Comparison of ENCODE assay signal across 25 cellular contexts in the genomic region with DNA sequence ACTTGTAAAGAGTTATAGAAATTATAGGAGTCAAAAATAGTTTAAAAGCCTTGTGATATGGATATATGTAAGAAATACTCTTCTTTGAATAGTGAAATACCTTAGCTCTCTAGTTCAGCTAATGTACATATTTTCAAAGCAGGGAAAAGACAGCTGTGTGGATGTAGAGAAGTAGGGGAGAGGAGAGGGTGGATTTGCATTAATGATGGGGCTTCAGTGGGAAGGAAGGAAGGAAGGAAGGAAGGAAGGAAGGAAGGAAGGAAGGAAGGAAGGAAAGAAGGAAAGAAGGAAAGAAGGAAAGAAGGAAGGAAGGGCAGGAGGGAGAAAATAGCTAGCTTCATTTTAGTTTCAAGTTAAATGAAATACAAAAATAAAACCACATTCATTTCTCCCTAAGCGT.
A peak's percentile ranks its signal among the peaks of the same experiment; 100 is the strongest.
DNase-seq lines count a peak whose midpoint lies in the region; ATAC-seq and TF ChIP-seq lines count a peak whose summit lies in the region.
"Had no signal": no experiment of that assay in that cellular context is flagged by ENCODE, and none has a peak within 500 bp of the region (broad histone marks: within the 10 kb centered on the region; RNA-seq: fewer than 3 reads in every experiment).

No MANE protein-coding gene starts in this region.

- TF ChIP-seq CTCF in HEK293 (tag by site-specific recombination; IDR thresholded peaks at IDR 0.05) (no peak), esophagus muscularis mucosa (IDR thresholded peaks at IDR 0.05) (no peak), progenitor cell of endocrine pancreas (IDR thresholded peaks at IDR 0.05; ENCODE audit: unreplicated experiment) (no peak)

- H3K27me3 Mint-ChIP-seq in progenitor cell of endocrine pancreas = no peaks in the 10 kb centered on the region

- 68% methylated on average over 1 of the region's 1 CpG for WGBS in esophagus muscularis mucosa

- peaks cover 3% of the 10 kb centered on the region for H3K9me3 Mint-ChIP-seq in progenitor cell of endocrine pancreas (ENCODE audit: low read depth)
- H3K9me3 Mint-ChIP-seq: activated naive CD4-positive, alpha-beta T cell treated with anti-CD3 and anti-CD28 coated beads, Interleukin-2, amount 50 U/mL, for 72 hours; neural crest cell; stimulated activated naive B cell treated with anti-CD40 and anti-IgM and Interleukin-4, amounts not matched to agents 10 μg/mL and 1 μg/mL and 100 μg/mL, for 72 hours had no signal

- H3K27ac ChIP-seq in BLaER1 (no peak overlapping the region), HEK293 (ENCODE audit: extremely low read depth, low read depth, low read length) (no peak overlapping the region), esophagus muscularis mucosa (replicated peaks in 1 of 4) (peak overlapping the region; percentile 67 to 78 (median 72))

- POLR2A ChIA-PET in HEK293 (lab: Yijun Ruan, JAX) = no interaction called here

- no peaks in the 10 kb centered on the region for H3K27me3 ChIP-seq in BLaER1
- no peaks in the 10 kb centered on the region for H3K27me3 ChIP-seq in esophagus muscularis mucosa
- H3K27me3 ChIP-seq: pancreas, Peyer's patch had no signal

- intact Hi-C loops in esophagus muscularis mucosa (cut with DNase I) (no loop called here), left ventricle myocardium superior (cut with micrococcal nuclease) (no loop called here), Right ventricle myocardium superior (cut with DNase I) (no loop called here)

- H3K4me3 ChIP-seq in BLaER1 (no peak overlapping the region), HEK293 (ENCODE audit: low read depth, low read length) (no peak overlapping the region), esophagus muscularis mucosa (no peak overlapping the region)
- H3K4me3 ChIP-seq: pancreas, Peyer's patch had no signal

- H3K36me3 ChIP-seq in BLaER1 (no peaks in the 10 kb centered on the region), HEK293 (ENCODE audit: control insufficient read depth in 2 of 2, insufficient read depth in 1 of 2, low read length in 2 of 2) (no peaks in the 10 kb centered on the region), esophagus muscularis mucosa (no peaks in the 10 kb centered on the region)
- H3K36me3 ChIP-seq: pancreas, Peyer's patch had no signal

- no peaks in the 10 kb centered on the region for H3K9me3 ChIP-seq in BLaER1
- no peaks in the 10 kb centered on the region for H3K9me3 ChIP-seq in HEK293 (ENCODE audit: control insufficient read depth, insufficient read depth, low read depth, low read length)
- H3K9me3 ChIP-seq in esophagus muscularis mucosa = no peaks in the 10 kb centered on the region
- H3K9me3 ChIP-seq: pancreas, Peyer's patch had no signal

- H3K4me1 ChIP-seq in BLaER1 (peaks cover 57% of the 10 kb centered on the region), HEK293 (ENCODE audit: control insufficient read depth, insufficient read depth, low read length) (peaks cover 15% of the 10 kb centered on the region), esophagus muscularis mucosa (peaks cover 0 to 55% (median 42%) of the 10 kb centered on the region in 4 donors)

- no peaks in the 10 kb centered on the region for H3K36me3 Mint-ChIP-seq in progenitor cell of endocrine pancreas (ENCODE audit: insufficient read depth)
- H3K36me3 Mint-ChIP-seq: activated naive CD4-positive, alpha-beta T cell treated with anti-CD3 and anti-CD28 coated beads, Interleukin-2, amount 50 U/mL, for 72 hours had no signal

- H3K9ac ChIP-seq in BLaER1 = no peak overlapping the region

- no peak for TF ChIP-seq POLR2A in esophagus muscularis mucosa (IDR thresholded peaks at IDR 0.05; ENCODE audit: low read depth)

- peak overlapping the region; percentile 54 for H3K27ac Mint-ChIP-seq in progenitor cell of endocrine pancreas
- H3K27ac Mint-ChIP-seq: stimulated activated naive B cell treated with anti-CD40 and anti-IgM and Interleukin-4, amounts not matched to agents 10 μg/mL and 1 μg/mL and 100 μg/mL, for 72 hours had no signal

- no peak for TF ChIP-seq EP300 in esophagus muscularis mucosa (IDR thresholded peaks at IDR 0.05)

- CTCF ChIA-PET in HEK293 (lab: Yijun Ruan, JAX) = no interaction called here

- no peak overlapping the region for H3K4me3 Mint-ChIP-seq in progenitor cell of endocrine pancreas (ENCODE audit: low read depth)
- H3K4me3 Mint-ChIP-seq: neural crest cell had no signal

- H4K20me1 ChIP-seq in BLaER1 = no peaks in the 10 kb centered on the region

- DNase-seq in esophagus muscularis mucosa (ENCODE audit: extremely low spot score) = no peak
- DNase-seq in progenitor cell of endocrine pancreas (ENCODE audit: low spot score, unreplicated experiment) = no peak
- DNase-seq in NCI-H1048 (lab: John Stamatoyannopoulos, UW) = no peak
- DNase-seq in left ventricle myocardium superior = no peak
- DNase-seq in Right ventricle myocardium superior = no peak
- DNase-seq: activated CD4-positive, alpha-beta T cell treated with anti-CD3 and anti-CD28 coated beads, Interleukin-2, amount 50 U/mL, for 48 hours; activated CD8-positive, alpha-beta memory T cell treated with anti-CD3 and anti-CD28 coated beads, Interleukin-2, amount 50 U/mL, for 48 hours; DMS79 treated with DMSO at 0.1 percent for 48 hours; islet precursor cell; NCI-H1092 treated with DMSO at 0.1 percent for 48 hours; NCI-H187; NCI-H526; pancreas; Peyer's patch; right cardiac atrium; stimulated activated CD4-positive, alpha-beta T cell treated with anti-CD3 and anti-CD28 coated beads, Interleukin-12 subunit alpha, Interleukin-12 subunit beta, amount 100 ng/mL, for 4 hours; stimulated activated CD4-positive, alpha-beta T cell treated with anti-CD3 and anti-CD28 coated beads, Interleukin-4, amount 100 ng/mL, for 1 hour; stimulated activated naive B cell treated with anti-CD40 and anti-IgM and Interleukin-4, amounts not matched to agents 10 μg/mL and 1 μg/mL and 100 μg/mL, for 72 hours had no signal

- ATAC-seq in GM21381 (IDR thresholded peaks at IDR 0.05; ENCODE audit: unreplicated experiment) (no peak), left ventricle myocardium superior (no peak), Right ventricle myocardium superior (ENCODE audit: poor library complexity) (no peak)
- ATAC-seq: activated CD4-positive, CD25-positive, alpha-beta regulatory T cell treated with anti-CD3 and anti-CD28 coated beads, Interleukin-2, amount 50 U/mL, for 24 hours; activated naive CD4-positive, alpha-beta T cell treated with anti-CD3 and anti-CD28 coated beads, Interleukin-2, amount 50 U/mL, for 72 hours; HCT116 had no signal

- peak overlapping the region; percentile 74 for H3K4me2 ChIP-seq in BLaER1

- peaks cover 43% of the 10 kb centered on the region for H3K4me1 Mint-ChIP-seq in progenitor cell of endocrine pancreas (ENCODE audit: low read depth)

TF ChIP-seq in HEK293, 187 proteins besides CTCF, POLR2A, EP300 and RAD21:
- TF ChIP-seq, protein P1, sequence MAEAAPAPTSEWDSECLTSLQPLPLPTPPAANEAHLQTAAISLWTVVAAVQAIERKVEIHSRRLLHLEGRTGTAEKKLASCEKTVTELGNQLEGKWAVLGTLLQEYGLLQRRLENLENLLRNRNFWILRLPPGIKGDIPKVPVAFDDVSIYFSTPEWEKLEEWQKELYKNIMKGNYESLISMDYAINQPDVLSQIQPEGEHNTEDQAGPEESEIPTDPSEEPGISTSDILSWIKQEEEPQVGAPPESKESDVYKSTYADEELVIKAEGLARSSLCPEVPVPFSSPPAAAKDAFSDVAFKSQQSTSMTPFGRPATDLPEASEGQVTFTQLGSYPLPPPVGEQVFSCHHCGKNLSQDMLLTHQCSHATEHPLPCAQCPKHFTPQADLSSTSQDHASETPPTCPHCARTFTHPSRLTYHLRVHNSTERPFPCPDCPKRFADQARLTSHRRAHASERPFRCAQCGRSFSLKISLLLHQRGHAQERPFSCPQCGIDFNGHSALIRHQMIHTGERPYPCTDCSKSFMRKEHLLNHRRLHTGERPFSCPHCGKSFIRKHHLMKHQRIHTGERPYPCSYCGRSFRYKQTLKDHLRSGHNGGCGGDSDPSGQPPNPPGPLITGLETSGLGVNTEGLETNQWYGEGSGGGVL (tag by site-specific recombination; IDR thresholded peaks at IDR 0.05) = no peak
- peak; percentile 55 for TF ChIP-seq ZNF366 (tag by site-specific recombination; conservative IDR thresholded peaks at IDR 0.05)
- TF ChIP-seq ZSCAN30 (tag by site-specific recombination; IDR thresholded peaks at IDR 0.05) = no peak

Comparison
In these comparisons a context has a peak if more than half of its experiments do, and no peak if none do; other contexts are left out.
1. H3K27ac ChIP-seq: peak in esophagus muscularis mucosa (4 of 4); none in BLaER1 (single experiment) and HEK293 (single experiment).